In genomic region chr1:157539568-157539967, GRCh38 we compare ENCODE assay signal across 24 cellular contexts. TPM values are rescaled to one million over a fixed set of nuclear protein-coding genes. Genes with fewer than 3 reads are reported as not detected.
"Had no signal": no experiment of that assay in that cellular context is flagged by ENCODE, and none has a peak within 500 bp of the region (broad histone marks: within the 10 kb centered on the region; RNA-seq: fewer than 3 reads in every experiment).

No MANE protein-coding gene starts in this region.

- H3K36me3 ChIP-seq: colonic mucosa, right atrium auricular region, sigmoid colon had no signal

- ATAC-seq: left lobe of liver, natural killer cell had no signal

- H3K9me3 ChIP-seq: colonic mucosa, right atrium auricular region, sigmoid colon had no signal

- FAIRE-seq: urothelium cell line had no signal

- H3K4me1 Mint-ChIP-seq: natural killer cell, neural crest cell had no signal

- H3K27ac ChIP-seq: colonic mucosa, right atrium auricular region, sigmoid colon, skin epidermis had no signal

- H3K36me3 Mint-ChIP-seq: natural killer cell, type B pancreatic cell had no signal

- DNase-seq: colonic mucosa; dermis blood vessel endothelial cell; foreskin melanocyte; head of caudate nucleus; hippocampal formation; islet precursor cell; mammary epithelial cell; natural killer cell; sigmoid colon; stimulated activated CD4-positive, alpha-beta T cell treated with anti-CD3 and anti-CD28 coated beads, Interleukin-2, amount 100 ng/mL, for 24 hours; stimulated activated CD4-positive, alpha-beta T cell treated with anti-CD3 and anti-CD28 coated beads, Interleukin-4, amount 100 ng/mL, for 4 hours; stimulated activated naive CD4-positive, alpha-beta T cell had no signal

- H3K27me3 ChIP-seq: colonic mucosa, right atrium auricular region, sigmoid colon had no signal

- H3K27ac Mint-ChIP-seq: natural killer cell, type B pancreatic cell had no signal

- H3K4me1 ChIP-seq: colonic mucosa, right atrium auricular region, sigmoid colon had no signal

- H3K4me3 Mint-ChIP-seq: natural killer cell, neural crest cell, type B pancreatic cell had no signal

- H3K9me3 Mint-ChIP-seq: natural killer cell, neural crest cell, type B pancreatic cell had no signal

- H3K4me3 ChIP-seq: colonic mucosa, right atrium auricular region, sigmoid colon, skin epidermis had no signal

RNA-seq across cellular contexts. Expression of gene FCRL5, which starts 12.7 kb away (rescaled TPM):
- total RNA-seq: dermis blood vessel endothelial cell, lower leg skin, mammary epithelial cell, neural crest cell, osteocyte, sigmoid colon had no signal
- polyA plus RNA-seq: mammary epithelial cell had no signal

RNA-seq across cellular contexts. Expression of gene FCRL4, which starts 58.3 kb away (rescaled TPM):
- total RNA-seq: colonic mucosa, dermis blood vessel endothelial cell, left lobe of liver, lower leg skin, mammary epithelial cell, mesenteric fat pad, mononuclear cell, natural killer cell, neural crest cell, osteocyte, posterior vena cava, right atrium auricular region, sigmoid colon had no signal
- polyA plus RNA-seq: esophagus, mammary epithelial cell had no signal
